In the genomic region with DNA sequence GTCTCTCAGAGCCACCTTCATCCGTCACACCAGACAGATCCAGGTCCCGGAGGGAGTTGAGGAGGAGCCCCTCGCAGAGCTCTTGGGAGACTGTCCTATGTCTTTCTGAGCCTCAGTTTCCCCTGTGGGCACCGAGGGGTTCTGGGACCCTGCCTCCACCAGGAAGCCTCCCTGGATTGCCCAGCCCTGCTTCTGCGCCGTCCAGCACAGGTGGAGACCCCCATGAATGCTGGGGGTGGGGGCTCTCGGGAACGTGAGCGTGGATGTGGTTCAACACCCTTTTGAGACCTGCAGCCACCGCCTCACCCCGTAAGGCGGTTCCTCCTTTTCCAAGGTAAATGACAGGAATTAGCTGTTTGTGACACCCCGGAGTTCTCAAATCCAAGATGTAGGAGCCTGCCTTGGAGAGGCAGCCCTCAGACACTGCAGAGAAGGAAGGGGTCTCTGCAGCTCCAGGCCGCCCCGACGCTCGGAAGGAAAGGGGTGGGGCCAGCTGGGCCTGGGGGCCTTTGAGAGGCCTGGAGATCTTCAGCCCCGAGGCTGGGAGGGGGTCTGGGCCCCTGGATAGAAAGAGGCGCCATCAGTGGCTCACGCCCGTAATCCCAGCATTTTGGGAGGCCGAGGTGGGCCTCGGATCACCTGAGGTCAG, we compare ENCODE assay signal across 9 cellular contexts. TPM values are rescaled to one million over a fixed set of nuclear protein-coding genes. Genes with fewer than 3 reads are reported as not detected.
DNase-seq lines count a peak whose midpoint lies in the region; ATAC-seq lines count a peak whose summit lies in the region.
"Had no signal": no experiment of that assay in that cellular context is flagged by ENCODE, and none has a peak within 500 bp of the region (broad histone marks: within the 10 kb centered on the region; RNA-seq: fewer than 3 reads in every experiment).

No MANE protein-coding gene starts in this region.

- H3K27ac Mint-ChIP-seq in activated T-helper 2 cell treated with anti-CD3 and anti-CD28 coated beads, Interferon-gamma antibody, Interleukin-2, Interleukin-4, amounts not matched to agents 10 μg/mL and 5 μg/mL and 100 μg/mL, durations not matched to agents 14 hours and 24 hours and 36 hours: peak overlapping the region; percentile 97

- peaks cover 27% of the 10 kb centered on the region for H3K4me1 Mint-ChIP-seq in activated T-cell treated with anti-CD3 and anti-CD28 coated beads, Interleukin-2, amount 50 U/mL, for 4 hours (ENCODE audit: low read depth)
- H3K4me1 Mint-ChIP-seq in activated T-helper 2 cell treated with anti-CD3 and anti-CD28 coated beads, Interferon-gamma antibody, Interleukin-2, Interleukin-4, amounts not matched to agents 10 μg/mL and 5 μg/mL and 100 μg/mL, durations not matched to agents 14 hours and 24 hours and 36 hours (ENCODE audit: low read depth): peaks cover 19% of the 10 kb centered on the region

- DNase-seq in activated T-cell treated with anti-CD3 and anti-CD28 coated beads, Interleukin-2, amount 50 U/mL, for 4 hours: no peak
- DNase-seq in activated T-cell treated with anti-CD3 and anti-CD28 coated beads for 4 hours (no peak), posterior vena cava (ENCODE audit: low spot score) (peak; percentile 69), caudate nucleus (lab: John Stamatoyannopoulos, UW) (no peak)
- DNase-seq in activated T-helper 2 cell treated with anti-CD3 and anti-CD28 coated beads, Interferon-gamma antibody, Interleukin-2, Interleukin-4, amounts not matched to agents 10 μg/mL and 5 μg/mL and 100 μg/mL, durations not matched to agents 14 hours and 24 hours and 36 hours (ENCODE audit: low spot score): no peak
- DNase-seq: NCI-H2081 treated with DMSO at 0.1 percent for 48 hours had no signal

- H3K27ac ChIP-seq in caudate nucleus (ENCODE audit: low read depth, low read length): no peak overlapping the region

- no peaks in the 10 kb centered on the region for H3K9me3 Mint-ChIP-seq in activated T-cell treated with anti-CD3 and anti-CD28 coated beads, Interleukin-2, amount 50 U/mL, for 4 hours
- no peaks in the 10 kb centered on the region for H3K9me3 Mint-ChIP-seq in activated T-helper 2 cell treated with anti-CD3 and anti-CD28 coated beads, Interferon-gamma antibody, Interleukin-2, Interleukin-4, amounts not matched to agents 10 μg/mL and 5 μg/mL and 100 μg/mL, durations not matched to agents 14 hours and 24 hours and 36 hours

- no peaks in the 10 kb centered on the region for H3K36me3 Mint-ChIP-seq in activated T-cell treated with anti-CD3 and anti-CD28 coated beads, Interleukin-2, amount 50 U/mL, for 4 hours (ENCODE audit: insufficient read depth)
- peaks cover 33% of the 10 kb centered on the region for H3K36me3 Mint-ChIP-seq in activated T-helper 2 cell treated with anti-CD3 and anti-CD28 coated beads, Interferon-gamma antibody, Interleukin-2, Interleukin-4, amounts not matched to agents 10 μg/mL and 5 μg/mL and 100 μg/mL, durations not matched to agents 14 hours and 24 hours and 36 hours (ENCODE audit: low read depth)

- H3K4me3 Mint-ChIP-seq in activated T-cell treated with anti-CD3 and anti-CD28 coated beads, Interleukin-2, amount 50 U/mL, for 4 hours: peak overlapping the region; percentile 84
- H3K4me3 Mint-ChIP-seq in activated T-helper 2 cell treated with anti-CD3 and anti-CD28 coated beads, Interferon-gamma antibody, Interleukin-2, Interleukin-4, amounts not matched to agents 10 μg/mL and 5 μg/mL and 100 μg/mL, durations not matched to agents 14 hours and 24 hours and 36 hours (ENCODE audit: low read depth): peak overlapping the region; percentile 83

- no peaks in the 10 kb centered on the region for H3K27me3 Mint-ChIP-seq in activated T-cell treated with anti-CD3 and anti-CD28 coated beads, Interleukin-2, amount 50 U/mL, for 4 hours (ENCODE audit: low read depth)
- H3K27me3 Mint-ChIP-seq in activated T-helper 2 cell treated with anti-CD3 and anti-CD28 coated beads, Interferon-gamma antibody, Interleukin-2, Interleukin-4, amounts not matched to agents 10 μg/mL and 5 μg/mL and 100 μg/mL, durations not matched to agents 14 hours and 24 hours and 36 hours (ENCODE audit: low read depth): no peaks in the 10 kb centered on the region

- intact Hi-C loops in activated T-helper 2 cell treated with anti-CD3 and anti-CD28 coated beads, Interferon-gamma antibody, Interleukin-2, Interleukin-4, amounts not matched to agents 10 μg/mL and 5 μg/mL and 100 μg/mL, durations not matched to agents 14 hours and 24 hours and 36 hours (cut with micrococcal nuclease): loop anchor here (5.0 to 10.0 kb wide), 2 partner anchors 65 to 193 kb away; partner anchors contain the start of gene ISG15
- intact Hi-C loops in posterior vena cava (cut with DNase I): no loop called here

- ATAC-seq in activated T-cell treated with anti-CD3 and anti-CD28 coated beads, Interleukin-2, amount 50 U/mL, for 4 hours: no peak
- ATAC-seq in HG02588 (IDR thresholded peaks at IDR 0.05; ENCODE audit: unreplicated experiment): no peak

RNA-seq across cellular contexts. Expression of gene TNFRSF18, which starts 1.0 kb away (rescaled TPM):
- total RNA-seq in activated T-cell treated with anti-CD3 and anti-CD28 coated beads, Interleukin-2, amount 50 U/mL, for 4 hours: 100 to 1,000 TPM; 102 to 212 (median 155) TPM
- 219 and 231 TPM in 2 replicates for total RNA-seq in activated T-helper 2 cell treated with anti-CD3 and anti-CD28 coated beads, Interferon-gamma antibody, Interleukin-2, Interleukin-4, amounts not matched to agents 10 μg/mL and 5 μg/mL and 100 μg/mL, durations not matched to agents 14 hours and 24 hours and 36 hours
- under 1 TPM; 0.33 to 0.93 TPM for total RNA-seq in posterior vena cava
- total RNA-seq: GM23248 had no signal

RNA-seq across cellular contexts. Expression of gene TNFRSF4, which starts 6.6 kb away (rescaled TPM):
- total RNA-seq in activated T-cell treated with anti-CD3 and anti-CD28 coated beads, Interleukin-2, amount 50 U/mL, for 4 hours: 100 to 1,000 TPM; 480 to 735 (median 495) TPM
- total RNA-seq in activated T-helper 2 cell treated with anti-CD3 and anti-CD28 coated beads, Interferon-gamma antibody, Interleukin-2, Interleukin-4, amounts not matched to agents 10 μg/mL and 5 μg/mL and 100 μg/mL, durations not matched to agents 14 hours and 24 hours and 36 hours: 441 and 458 TPM in 2 replicates
- 1 to 10 TPM; 2.0 to 2.8 TPM for total RNA-seq in posterior vena cava
- total RNA-seq: GM23248, renal cortical epithelial cell had no signal

RNA-seq across cellular contexts. Expression of gene SDF4, which starts 24.4 kb away (rescaled TPM):
- 100 to 1,000 TPM; 191 to 242 (median 193) TPM for total RNA-seq in activated T-cell treated with anti-CD3 and anti-CD28 coated beads, Interleukin-2, amount 50 U/mL, for 4 hours
- total RNA-seq in activated T-helper 2 cell treated with anti-CD3 and anti-CD28 coated beads, Interferon-gamma antibody, Interleukin-2, Interleukin-4, amounts not matched to agents 10 μg/mL and 5 μg/mL and 100 μg/mL, durations not matched to agents 14 hours and 24 hours and 36 hours: 161 and 164 TPM in 2 replicates
- total RNA-seq in posterior vena cava: 100 to 1,000 TPM; 121 to 151 TPM

RNA-seq across cellular contexts. Expression of gene B3GALT6, which starts 24.7 kb away (rescaled TPM):
- total RNA-seq in activated T-cell treated with anti-CD3 and anti-CD28 coated beads, Interleukin-2, amount 50 U/mL, for 4 hours: 10 to 100 TPM; 38.0 to 40.8 (median 39.0) TPM
- total RNA-seq in activated T-helper 2 cell treated with anti-CD3 and anti-CD28 coated beads, Interferon-gamma antibody, Interleukin-2, Interleukin-4, amounts not matched to agents 10 μg/mL and 5 μg/mL and 100 μg/mL, durations not matched to agents 14 hours and 24 hours and 36 hours: 34.6 and 35.8 TPM in 2 replicates
- total RNA-seq in posterior vena cava: 10 to 100 TPM in 1 of 2 donors, 1 to 10 TPM in 1; 9.9 to 10.3 TPM

RNA-seq across cellular contexts. Expression of gene TTLL10, which starts 33.7 kb away (rescaled TPM):
- not detected for total RNA-seq in activated T-cell treated with anti-CD3 and anti-CD28 coated beads, Interleukin-2, amount 50 U/mL, for 4 hours
- not detected in 2 replicates for total RNA-seq in activated T-helper 2 cell treated with anti-CD3 and anti-CD28 coated beads, Interferon-gamma antibody, Interleukin-2, Interleukin-4, amounts not matched to agents 10 μg/mL and 5 μg/mL and 100 μg/mL, durations not matched to agents 14 hours and 24 hours and 36 hours
- total RNA-seq in posterior vena cava: under 1 TPM in 1 of 2 donors, not detected in 1; 0.19 TPM
- total RNA-seq: GM23248 had no signal

Comparison
In these comparisons a context has a peak if more than half of its experiments do, and no peak if none do; other contexts are left out.
1. RNA of gene TNFRSF18, which starts 1.0 kb away (total RNA-seq): 219 to 231 TPM in activated T-helper 2 cell treated with anti-CD3 and anti-CD28 coated beads, Interferon-gamma antibody, Interleukin-2, Interleukin-4, amounts not matched to agents 10 μg/mL and 5 μg/mL and 100 μg/mL, durations not matched to agents 14 hours and 24 hours and 36 hours and 102 to 212 TPM in activated T-cell treated with anti-CD3 and anti-CD28 coated beads, Interleukin-2, amount 50 U/mL, for 4 hours; 0.33 to 0.93 TPM in posterior vena cava; every median in the first group is over 10 times any median in the second.
2. RNA of gene TNFRSF4, which starts 6.6 kb away (total RNA-seq): 480 to 735 TPM in activated T-cell treated with anti-CD3 and anti-CD28 coated beads, Interleukin-2, amount 50 U/mL, for 4 hours and 441 to 458 TPM in activated T-helper 2 cell treated with anti-CD3 and anti-CD28 coated beads, Interferon-gamma antibody, Interleukin-2, Interleukin-4, amounts not matched to agents 10 μg/mL and 5 μg/mL and 100 μg/mL, durations not matched to agents 14 hours and 24 hours and 36 hours; 2.0 to 2.8 TPM in posterior vena cava; every median in the first group is over 100 times any median in the second.